8 cellular contexts compared by ENCODE assay signal in the genomic region with DNA sequence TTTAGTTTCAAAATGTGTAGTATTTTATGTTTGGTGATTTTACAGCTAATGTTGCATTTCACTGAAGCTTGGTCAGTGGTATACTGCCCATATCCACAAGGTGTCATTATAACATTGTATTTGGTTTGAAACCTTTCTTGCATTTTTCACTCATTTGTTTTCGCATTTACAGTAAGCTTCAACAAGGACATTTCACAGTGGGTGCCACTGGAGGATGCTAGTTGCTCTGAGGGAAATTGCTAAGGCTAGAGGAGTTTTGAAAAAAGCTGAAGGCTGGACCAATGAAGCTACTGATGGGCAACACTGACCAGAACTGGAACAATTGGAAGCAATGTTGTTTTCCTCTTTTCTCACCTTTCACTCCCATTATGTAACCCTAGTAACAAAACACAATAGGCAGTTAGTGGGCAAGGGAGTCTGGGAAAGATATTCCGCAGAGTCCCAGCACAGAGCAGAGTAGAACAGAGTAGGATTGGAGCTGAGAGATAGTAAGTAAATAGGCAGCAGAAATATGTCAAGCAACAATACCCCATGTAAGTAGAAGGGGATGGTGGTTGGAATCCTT. TPM values are rescaled to one million over a fixed set of nuclear protein-coding genes. Genes with fewer than 3 reads are reported as not detected.
DNase-seq lines count a peak whose midpoint lies in the region; ATAC-seq, FAIRE-seq and TF ChIP-seq lines count a peak whose summit lies in the region.

No MANE protein-coding gene starts in this region.

- FAIRE-seq in islet of Langerhans (lab: Jason Lieb, UNC), result peak; percentile 98

- peak; percentile 50 for DNase-seq in AG20443 (ENCODE audit: low spot score)
- DNase-seq in NCI-H226, result peak; percentile 58
- peak; percentile 54 for DNase-seq in brain microvascular endothelial cell
- DNase-seq in testis, result peak; percentile 68
- no peak for DNase-seq in stimulated activated CD8-positive, alpha-beta memory T cell treated with anti-CD3 and anti-CD28 coated beads, Interleukin-4, amount 100 ng/mL, for 48 hours

- H3K27me3 ChIP-seq in brain microvascular endothelial cell (replicated peaks) (no peaks in the 10 kb centered on the region), testis (no peaks in the 10 kb centered on the region)

- in situ Hi-C loops in brain microvascular endothelial cell (cut with HindIII; ENCODE audit: low pct_ligation_motif_present, low sequenced_read_pairs), result no loop called here

- no peaks in the 10 kb centered on the region for H3K9me3 ChIP-seq in testis

- WGBS in testis, 2 donors, result 47 to 50% methylated on average over 2 of the region's 2 CpGs

- H3K4me1 ChIP-seq in testis, result no peaks in the 10 kb centered on the region

- H3K4me3 ChIP-seq in brain microvascular endothelial cell (ENCODE audit: low read depth, low read length) (no peak overlapping the region), testis (no peak overlapping the region)

- peak; percentile 58 for TF ChIP-seq CTCF in brain microvascular endothelial cell (IDR thresholded peaks at IDR 0.05; ENCODE audit: low read depth, low read length, missing control alignments)
- peak; percentile 73 to 90 (median 83) for TF ChIP-seq CTCF in testis (IDR thresholded peaks at IDR 0.05)

- ATAC-seq in GM18508 (IDR thresholded peaks at IDR 0.05; ENCODE audit: insufficient read depth, unreplicated experiment) (peak; percentile 79), HG03095 (IDR thresholded peaks at IDR 0.05; ENCODE audit: unreplicated experiment) (peak; percentile 67)

- no peak for TF ChIP-seq POLR2A in testis (IDR thresholded peaks at IDR 0.05)

- intact Hi-C loops in testis (cut with DNase I; ENCODE audit: low total_unique reads), result no loop called here

- H3K27ac ChIP-seq in brain microvascular endothelial cell, result no peak overlapping the region
- H3K27ac ChIP-seq in testis, result no peak overlapping the region

- H3K36me3 ChIP-seq in brain microvascular endothelial cell (replicated peaks), result no peaks in the 10 kb centered on the region
- H3K36me3 ChIP-seq in testis (ENCODE audit: low read depth, missing control alignments), result no peaks in the 10 kb centered on the region

RNA-seq across cellular contexts. Expression of gene SRI, which starts 23.6 kb away (rescaled TPM):
- 10 to 100 TPM; 53.1 to 67.8 TPM for total RNA-seq in testis
- polyA plus RNA-seq in testis (ENCODE audit: insufficient read depth, low read depth, low replicate concordance), result 96.1 TPM
